In genomic region chr4:15001825-15002658, GRCh38 we compare ENCODE assay signal across 8 cellular contexts. TPM values are rescaled to one million over a fixed set of nuclear protein-coding genes. Genes with fewer than 3 reads are reported as not detected.
DNase-seq lines count a peak whose midpoint lies in the region; ATAC-seq and TF ChIP-seq lines count a peak whose summit lies in the region.

Gene CPEB2, plus strand, starts transcription at chr4:15002481. Its CDS starts 193 bp downstream, at chr4:15002674.

- peak within 1 kb of the TSS; percentile 80 for H3K4me2 ChIP-seq in Loucy (ENCODE audit: low read depth, low read length, poor library complexity, severe bottlenecking)

- no peaks in the 10 kb centered on the region for H3K9me2 ChIP-seq in Loucy (replicated peaks; ENCODE audit: low read depth, low read length)

- TF ChIP-seq POLR2A in suprapubic skin (IDR thresholded peaks at IDR 0.05) = peak; percentile 96 to 98

- H3K9me3 ChIP-seq in Loucy (ENCODE audit: insufficient read depth, low read depth, low read length) (no peaks in the 10 kb centered on the region), suprapubic skin (no peaks in the 10 kb centered on the region)

- no peak for TF ChIP-seq CTCF in Loucy (conservative IDR thresholded peaks at IDR 0.05; ENCODE audit: low read length)
- no peak for TF ChIP-seq CTCF in suprapubic skin (IDR thresholded peaks at IDR 0.05)

- H3F3A ChIP-seq in Loucy (ENCODE audit: low read depth) = no peaks in the 10 kb centered on the region

- peaks cover 23% of the 10 kb centered on the region for H4K20me1 ChIP-seq in Loucy (ENCODE audit: insufficient read depth, low read length, poor library complexity, severe bottlenecking)

- H3K4me3 Mint-ChIP-seq in activated naive CD4-positive, alpha-beta T cell treated with anti-CD3 and anti-CD28 coated beads, Interleukin-2, amount 50 U/mL, for 24 hours = peak within 1 kb of the TSS; percentile 92

- ATAC-seq in SK-N-SH treated with all-trans-retinoic acid at 6 μM for 48 hours = peak; percentile 79

- H3K27me3 Mint-ChIP-seq in activated naive CD4-positive, alpha-beta T cell treated with anti-CD3 and anti-CD28 coated beads, Interleukin-2, amount 50 U/mL, for 24 hours = no peaks in the 10 kb centered on the region

- TF ChIP-seq EP300 in suprapubic skin (IDR thresholded peaks at IDR 0.05) = peak; percentile 59

- H2AFZ ChIP-seq in Loucy (ENCODE audit: low read length) = peak within 1 kb of the TSS; percentile 71

- H3K9me3 Mint-ChIP-seq in activated naive CD4-positive, alpha-beta T cell treated with anti-CD3 and anti-CD28 coated beads, Interleukin-2, amount 50 U/mL, for 24 hours = no peaks in the 10 kb centered on the region

- no peaks in the 10 kb centered on the region for H3K36me3 Mint-ChIP-seq in activated naive CD4-positive, alpha-beta T cell treated with anti-CD3 and anti-CD28 coated beads, Interleukin-2, amount 50 U/mL, for 24 hours

- DNase-seq in GM03348 (ENCODE audit: low spot score) (peak; percentile 95), H7 (peak; percentile 85), germinal center (ENCODE audit: low spot score) (peak; percentile 90), occipital lobe (lab: John Stamatoyannopoulos, UW) (peak; percentile 92), suprapubic skin (ENCODE audit: low spot score in 2 of 2) (peak; percentile 96 to 97)

- peaks cover 20% of the 10 kb centered on the region for H3K27me3 ChIP-seq in H7 (ENCODE audit: control insufficient read depth, insufficient read depth, low read length)
- no peaks in the 10 kb centered on the region for H3K27me3 ChIP-seq in Loucy (ENCODE audit: insufficient read depth, low read length, poor library complexity, severe bottlenecking)
- no peaks in the 10 kb centered on the region for H3K27me3 ChIP-seq in suprapubic skin

- peaks cover 29% of the 10 kb centered on the region for H3K79me2 ChIP-seq in Loucy (ENCODE audit: insufficient read depth, low read length)

- peak within 1 kb of the TSS; percentile 90 for H3K4me3 ChIP-seq in H7 (ENCODE audit: insufficient read depth, low read depth, low read length)
- peak within 1 kb of the TSS; percentile 84 for H3K4me3 ChIP-seq in Loucy (ENCODE audit: low read length, poor library complexity, severe bottlenecking)
- peak within 1 kb of the TSS; percentile 100 for H3K4me3 ChIP-seq in suprapubic skin

- H3K4me1 Mint-ChIP-seq in activated naive CD4-positive, alpha-beta T cell treated with anti-CD3 and anti-CD28 coated beads, Interleukin-2, amount 50 U/mL, for 24 hours = peaks cover 28% of the 10 kb centered on the region

- peaks cover 31% of the 10 kb centered on the region for H3K4me1 ChIP-seq in Loucy (ENCODE audit: insufficient read depth, low read length, poor library complexity, severe bottlenecking)
- peaks cover 22% of the 10 kb centered on the region for H3K4me1 ChIP-seq in suprapubic skin

- peak within 1 kb of the TSS; percentile 99 for H3K27ac ChIP-seq in suprapubic skin

- no peaks in the 10 kb centered on the region for H3K36me3 ChIP-seq in H7 (replicated peaks; ENCODE audit: control insufficient read depth, insufficient read depth, low read length)
- no peaks in the 10 kb centered on the region for H3K36me3 ChIP-seq in Loucy (ENCODE audit: insufficient read depth, low read length)
- H3K36me3 ChIP-seq in suprapubic skin = no peaks in the 10 kb centered on the region

- peak within 1 kb of the TSS; percentile 91 for H3K27ac Mint-ChIP-seq in activated naive CD4-positive, alpha-beta T cell treated with anti-CD3 and anti-CD28 coated beads, Interleukin-2, amount 50 U/mL, for 24 hours

- H3K9ac ChIP-seq in Loucy (ENCODE audit: low read depth, low read length, poor library complexity, severe bottlenecking) = peak within 1 kb of the TSS; percentile 94

- WGBS in suprapubic skin = 0% methylated on average over 1 of the region's 106 CpGs

TF ChIP-seq in SK-N-SH treated with all-trans-retinoic acid at 6 μM for 48 hours, 23 proteins besides CTCF, POLR2A, EP300 and RAD21 (continues in another document):
- no peak for TF ChIP-seq POU6F1 (CRISPR knock-in tag; IDR thresholded peaks at IDR 0.05; ENCODE audit: borderline replicate concordance, low read depth)
- peak; percentile 35; the same call in 1 of the 2 replicates for TF ChIP-seq ZNF70 (CRISPR knock-in tag; IDR thresholded peaks at IDR 0.05)
- TF ChIP-seq SNAI2 (CRISPR knock-in tag; IDR thresholded peaks at IDR 0.05) = peak; percentile 95
- 0 out of 2 replicates have a peak, but pooled peaks have one; percentile 49 for TF ChIP-seq BACH2 (CRISPR knock-in tag; IDR thresholded peaks at IDR 0.05; ENCODE audit: borderline replicate concordance)
- TF ChIP-seq, protein P1, sequence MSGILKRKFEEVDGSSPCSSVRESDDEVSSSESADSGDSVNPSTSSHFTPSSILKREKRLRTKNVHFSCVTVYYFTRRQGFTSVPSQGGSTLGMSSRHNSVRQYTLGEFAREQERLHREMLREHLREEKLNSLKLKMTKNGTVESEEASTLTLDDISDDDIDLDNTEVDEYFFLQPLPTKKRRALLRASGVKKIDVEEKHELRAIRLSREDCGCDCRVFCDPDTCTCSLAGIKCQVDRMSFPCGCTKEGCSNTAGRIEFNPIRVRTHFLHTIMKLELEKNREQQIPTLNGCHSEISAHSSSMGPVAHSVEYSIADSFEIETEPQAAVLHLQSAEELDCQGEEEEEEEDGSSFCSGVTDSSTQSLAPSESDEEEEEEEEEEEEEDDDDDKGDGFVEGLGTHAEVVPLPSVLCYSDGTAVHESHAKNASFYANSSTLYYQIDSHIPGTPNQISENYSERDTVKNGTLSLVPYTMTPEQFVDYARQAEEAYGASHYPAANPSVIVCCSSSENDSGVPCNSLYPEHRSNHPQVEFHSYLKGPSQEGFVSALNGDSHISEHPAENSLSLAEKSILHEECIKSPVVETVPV (CRISPR knock-in tag; IDR thresholded peaks at IDR 0.05) = no peak
- no peak for TF ChIP-seq TOX (CRISPR knock-in tag; IDR thresholded peaks at IDR 0.05; ENCODE audit: borderline replicate concordance)
- peak; percentile 95; the same call in 1 of the 2 replicates for TF ChIP-seq CSDC2 (CRISPR knock-in tag; IDR thresholded peaks at IDR 0.05)
- no peak for TF ChIP-seq TCF4 (CRISPR knock-in tag; IDR thresholded peaks at IDR 0.05; ENCODE audit: borderline replicate concordance)
- no peak for TF ChIP-seq OSR1 (CRISPR knock-in tag; IDR thresholded peaks at IDR 0.05)
- TF ChIP-seq ZNF8 (CRISPR knock-in tag; IDR thresholded peaks at IDR 0.05) = no peak
- no peak for TF ChIP-seq RARB (CRISPR knock-in tag; IDR thresholded peaks at IDR 0.05)
- no peak for TF ChIP-seq CREB5 (CRISPR knock-in tag; IDR thresholded peaks at IDR 0.05; ENCODE audit: low read depth)
- no peak for TF ChIP-seq ZFP30 (CRISPR knock-in tag; IDR thresholded peaks at IDR 0.05)
- TF ChIP-seq ESRRG (CRISPR knock-in tag; IDR thresholded peaks at IDR 0.05) = no peak
- TF ChIP-seq ZFP3 (CRISPR knock-in tag; IDR thresholded peaks at IDR 0.05) = 0 out of 2 replicates have a peak, but pooled peaks have one; percentile 29
- no peak; the same call in 1 of the 2 replicates for TF ChIP-seq GLIS3 (CRISPR knock-in tag; IDR thresholded peaks at IDR 0.05)
- peak; percentile 92 for TF ChIP-seq TSHZ2 (CRISPR knock-in tag; IDR thresholded peaks at IDR 0.05)
- TF ChIP-seq ZC3H10 (CRISPR knock-in tag; IDR thresholded peaks at IDR 0.05) = no peak

RNA-seq across cellular contexts. Expression of gene CPEB2, which starts in this region (rescaled TPM):
- total RNA-seq in H7 (2014; rRNA removed; shearing (Covaris generic)) = 1.9 and 2.0 TPM in 2 replicates
- total RNA-seq in occipital lobe = 32.8 TPM
- total RNA-seq in suprapubic skin = 10 to 100 TPM; 43.6 to 70.1 (median 49.8) TPM

Comparison
In these comparisons a context has a peak if more than half of its experiments do, and no peak if none do; other contexts are left out.
1. Peak in every context shown above with its lines: DNase-seq, ATAC-seq, H3K4me3 ChIP-seq and H3K27ac ChIP-seq.
2. RNA of gene CPEB2 (total RNA-seq): 43.6 to 70.1 TPM in suprapubic skin and 32.8 TPM in occipital lobe (single experiment); 1.9 to 2.0 TPM in H7; every median in the first group is over 10 times any median in the second.